Comparison of ENCODE assay signal across 8 cellular contexts in genomic region chr7:106285051-106285800, GRCh38. TPM values are rescaled to one million over a fixed set of nuclear protein-coding genes. Genes with fewer than 3 reads are reported as not detected.
DNase-seq lines count a peak whose midpoint lies in the region; ATAC-seq, FAIRE-seq and TF ChIP-seq lines count a peak whose summit lies in the region.

No MANE protein-coding gene starts in this region.

- peak overlapping the region; percentile 95 for H4K5ac ChIP-seq in H1 (ENCODE audit: insufficient read length, low read depth, low read length)
- no peak overlapping the region for H4K5ac ChIP-seq in mesendoderm (ENCODE audit: low read length)

- no peaks in the 10 kb centered on the region for H3K27me3 Mint-ChIP-seq in activated CD8-positive, alpha-beta memory T cell treated with anti-CD3 and anti-CD28 coated beads, Interleukin-2, amount 10 ng/mL, durations not matched to agents 7 days and 5 days

- TF ChIP-seq RAD21 in H1 (IDR thresholded peaks at IDR 0.05 in 1 of 2, conservative IDR thresholded peaks at IDR 0.05 in 1 of 2; ENCODE audit: low read depth in 2 of 2, low read length in 2 of 2): no peak

- H3K36me3 Mint-ChIP-seq in activated CD8-positive, alpha-beta memory T cell treated with anti-CD3 and anti-CD28 coated beads, Interleukin-2, amount 10 ng/mL, durations not matched to agents 7 days and 5 days: peaks cover 14% of the 10 kb centered on the region

- peaks cover 10% of the 10 kb centered on the region for H3K23me2 ChIP-seq in H1 (ENCODE audit: low read depth, low read length)

- H3K79me2 ChIP-seq in H1 (ENCODE audit: control insufficient read depth in 1 of 2, insufficient read depth in 2 of 2, low read length in 2 of 2) (peaks cover 6 to 38% of the 10 kb centered on the region in 2 experiments; a peak in 3 of 4 replicates), mesendoderm (ENCODE audit: control insufficient read depth, insufficient read depth, low read length) (peaks cover 22% of the 10 kb centered on the region)

- H3K79me1 ChIP-seq in H1 (ENCODE audit: low read depth, low read length) (no peaks in the 10 kb centered on the region; the same call in 1 of the 2 replicates), mesendoderm (ENCODE audit: low read length) (no peaks in the 10 kb centered on the region)

- H3K9ac ChIP-seq in H1 (replicated peaks in 1 of 4; ENCODE audit: extremely low read depth in 1 of 4, low read depth in 3 of 4, low read length in 3 of 4) (peak overlapping the region; percentile 90 to 93 (median 92)), mesendoderm (ENCODE audit: low read length) (peak overlapping the region; percentile 81)

- no peak overlapping the region for H2BK120ac ChIP-seq in H1 (replicated peaks; ENCODE audit: low read depth, low read length)
- no peak overlapping the region for H2BK120ac ChIP-seq in mesendoderm (ENCODE audit: low read depth, low read length)

- peak overlapping the region; percentile 73 to 91 (median 82) for H3K4me3 ChIP-seq in H1 (ENCODE audit: extremely low read depth in 1 of 4, insufficient read depth in 2 of 4, low read depth in 3 of 4, low read length in 4 of 4)
- H3K4me3 ChIP-seq in mesendoderm (ENCODE audit: low read length): peak overlapping the region; percentile 60

- H3K4ac ChIP-seq in H1 (replicated peaks; ENCODE audit: insufficient read length, low read depth, low read length): peak overlapping the region; percentile 16
- peak overlapping the region; percentile 28 for H3K4ac ChIP-seq in mesendoderm (ENCODE audit: low read depth, low read length)

- H3K23ac ChIP-seq in H1 (ENCODE audit: insufficient read length) (no peak overlapping the region), mesendoderm (ENCODE audit: low read length) (no peak overlapping the region)

- H2BK5ac ChIP-seq in H1 (ENCODE audit: low read depth, low read length) (peak overlapping the region; percentile 95), mesendoderm (ENCODE audit: low read length) (peak overlapping the region; percentile 68)

- H2BK20ac ChIP-seq in H1 (ENCODE audit: low read length): no peak overlapping the region

- H3K18ac ChIP-seq in H1 (ENCODE audit: extremely low read depth, low read length) (peak overlapping the region; percentile 99), mesendoderm (ENCODE audit: low read length) (peak overlapping the region; percentile 99)

- H3K4me2 ChIP-seq in H1 (ENCODE audit: insufficient read depth in 1 of 2, low read depth in 2 of 2, low read length in 2 of 2): peak overlapping the region; percentile 98 to 99
- H3K4me2 ChIP-seq in mesendoderm (ENCODE audit: low read length): peak overlapping the region; percentile 72

- H2BK15ac ChIP-seq in H1 (ENCODE audit: low read length) (0 out of 2 replicates have a peak overlapping the region, but pooled peaks have one; percentile 84), mesendoderm (replicated peaks; ENCODE audit: low read depth) (no peak overlapping the region)

- TF ChIP-seq CTCF in H1 (IDR thresholded peaks at IDR 0.05; ENCODE audit: control extremely low read depth in 1 of 3, insufficient read depth in 1 of 3, low read depth in 1 of 3, low read length in 3 of 3): no peak

- H2AFZ ChIP-seq in H1 (ENCODE audit: low read length): peak overlapping the region; percentile 98

- POLR2A ChIA-PET in H1 (lab: Charles Lee; ENCODE audit: partially characterized antibody): interaction anchor here (0.8 to 2.3 kb wide), 9 partner anchors 9 to 704 kb away, joined by 3 to 7 read pairs (median 5); partner anchors contain the start of gene EFCAB10

- H4K8ac ChIP-seq in H1 (ENCODE audit: extremely low read depth, insufficient read depth, low read length): peak overlapping the region; percentile 92
- H4K8ac ChIP-seq in mesendoderm (ENCODE audit: low read depth, low read length): no peak overlapping the region

- no peaks in the 10 kb centered on the region for H3K9me3 ChIP-seq in H1 (ENCODE audit: insufficient read depth in 2 of 2, low read depth in 1 of 2, low read length in 1 of 2)

- no peak for FAIRE-seq in H1 (lab: Jason Lieb, UNC)

- H3K4me3 Mint-ChIP-seq in activated CD8-positive, alpha-beta memory T cell treated with anti-CD3 and anti-CD28 coated beads, Interleukin-2, amount 10 ng/mL, durations not matched to agents 7 days and 5 days: peak overlapping the region; percentile 91

- H3K27ac ChIP-seq in H1 (ENCODE audit: low read depth, low read length): peak overlapping the region; percentile 97
- peak overlapping the region; percentile 88 for H3K27ac ChIP-seq in mesendoderm (ENCODE audit: low read depth, low read length)

- H3K36me3 ChIP-seq in H1 (ENCODE audit: control insufficient read depth in 2 of 4, insufficient read depth in 4 of 4, low read length in 3 of 4) (no peaks in the 10 kb centered on the region), mesendoderm (ENCODE audit: control insufficient read depth, insufficient read depth, low read length) (no peaks in the 10 kb centered on the region)

- 2% methylated on average over 17 of the region's 68 CpGs; no CpG with 5 or more reads in 1 of the 2 experiments for WGBS in H1 (ENCODE audit: extremely low coverage in 1 of 2, insufficient coverage in 1 of 2, insufficient read length in 1 of 2, insufficient replicate concordance in 2 of 2, low coverage in 1 of 2, low lambda C conversion rate in 2 of 2, missing lambda C conversion rate in 1 of 2), 2 experiments
- WGBS in mesendoderm (ENCODE audit: extremely low coverage, insufficient coverage, low lambda C conversion rate): no CpG with 5 or more reads among the region's 68 CpGs

- peak overlapping the region; percentile 25 for H3K14ac ChIP-seq in H1 (ENCODE audit: insufficient read length)

- peaks cover 38% of the 10 kb centered on the region for H3K4me1 Mint-ChIP-seq in activated CD8-positive, alpha-beta memory T cell treated with anti-CD3 and anti-CD28 coated beads, Interleukin-2, amount 10 ng/mL, durations not matched to agents 7 days and 5 days

- no peak overlapping the region for H2AK5ac ChIP-seq in H1 (ENCODE audit: low read depth, low read length)
- H2AK5ac ChIP-seq in mesendoderm (ENCODE audit: low read length): no peak overlapping the region

- peak; percentile 98 for DNase-seq in COR-L47 (lab: John Stamatoyannopoulos, UW)
- peak; percentile 99 for DNase-seq in HT1080 (ENCODE audit: low read depth)
- DNase-seq in NOMO-1 (lab: John Stamatoyannopoulos, UW; ENCODE audit: unreplicated experiment in 2 of 2): peak; percentile 78 to 88
- peak; percentile 98 for DNase-seq in activated CD8-positive, alpha-beta memory T cell treated with anti-CD3 and anti-CD28 coated beads, Interleukin-2, amount 10 ng/mL, durations not matched to agents 7 days and 5 days
- peak; percentile 95 to 98 for DNase-seq in H1 (ENCODE audit: low read depth in 1 of 2, low spot score in 2 of 2)
- peak; percentile 99 for DNase-seq in mesendoderm
- DNase-seq in stimulated activated CD8-positive, alpha-beta memory T cell treated with anti-CD3 and anti-CD28 coated beads, Interleukin-12 subunit alpha, Interleukin-12 subunit beta, amount 100 ng/mL, for 4 hours (ENCODE audit: low read depth): peak; percentile 99

- peak overlapping the region; percentile 99 for H3K27ac Mint-ChIP-seq in activated CD8-positive, alpha-beta memory T cell treated with anti-CD3 and anti-CD28 coated beads, Interleukin-2, amount 10 ng/mL, durations not matched to agents 7 days and 5 days

- CTCF ChIA-PET in activated CD8-positive, alpha-beta memory T cell treated with anti-CD3 and anti-CD28 coated beads, Interleukin-2, amount 10 ng/mL, durations not matched to agents 7 days and 5 days (lab: Charles Lee): interaction anchor here (1.0 to 2.6 kb wide), 4 partner anchors 61 to 394 kb away, joined by 3 to 18 read pairs (median 6); no protein-coding TSS in a partner anchor
- CTCF ChIA-PET in H1 (lab: Charles Lee; ENCODE audit: partially characterized antibody): interaction anchor here (0.6 to 1.3 kb wide), 7 partner anchors 17 to 379 kb away, joined by 3 to 7 read pairs (median 3); no protein-coding TSS in a partner anchor

- H3K4me1 ChIP-seq in H1 (replicated peaks in 1 of 4; ENCODE audit: control insufficient read depth in 3 of 4, insufficient read depth in 4 of 4, low read length in 3 of 4) (peaks cover 0 to 2% (median under 1%) of the 10 kb centered on the region in 4 experiments; a peak in 3 of 7 replicates), mesendoderm (ENCODE audit: control insufficient read depth, low read depth, low read length) (no peaks in the 10 kb centered on the region)

- peaks cover 0 to 2% of the 10 kb centered on the region in 2 experiments for H4K20me1 ChIP-seq in H1 (replicated peaks in 1 of 2; ENCODE audit: control insufficient read depth in 1 of 2, insufficient read depth in 2 of 2, low read length in 2 of 2)

- H3K9me3 Mint-ChIP-seq in activated CD8-positive, alpha-beta memory T cell treated with anti-CD3 and anti-CD28 coated beads, Interleukin-2, amount 10 ng/mL, durations not matched to agents 7 days and 5 days (ENCODE audit: low read depth): no peaks in the 10 kb centered on the region

- peak overlapping the region; percentile 95 for H3K56ac ChIP-seq in H1 (replicated peaks; ENCODE audit: insufficient read length, low read depth, low read length)
- peak overlapping the region; percentile 94 for H3K56ac ChIP-seq in mesendoderm (ENCODE audit: low read length)

- ATAC-seq in GM21367 (IDR thresholded peaks at IDR 0.05; ENCODE audit: unreplicated experiment): peak; percentile 74
- ATAC-seq in activated CD8-positive, alpha-beta memory T cell treated with anti-CD3 and anti-CD28 coated beads, Interleukin-2, amount 10 ng/mL, durations not matched to agents 7 days and 5 days: peak; percentile 82

- H3K27me3 ChIP-seq in H1 (replicated peaks in 1 of 4; ENCODE audit: control insufficient read depth in 3 of 4, extremely low read depth in 1 of 4, insufficient read depth in 3 of 4, low read length in 3 of 4) (no peaks in the 10 kb centered on the region), mesendoderm (ENCODE audit: insufficient read depth, low read length, poor library complexity) (no peaks in the 10 kb centered on the region)

- TF ChIP-seq EP300 in H1 (IDR thresholded peaks at IDR 0.05; ENCODE audit: borderline replicate concordance in 1 of 2, low read depth in 2 of 2, low read length in 2 of 2): no peak

- TF ChIP-seq POLR2A in H1 (IDR thresholded peaks at IDR 0.05; ENCODE audit: control extremely low read depth in 1 of 2, low read depth in 2 of 2, low read length in 2 of 2): peak; percentile 68 to 94

- H2BK12ac ChIP-seq in H1 (ENCODE audit: low read depth, low read length): peak overlapping the region; percentile 77

- H4K91ac ChIP-seq in H1 (replicated peaks; ENCODE audit: insufficient read length, low read length): peak overlapping the region; percentile 88

RNA-seq across cellular contexts. Expression of gene NAMPT, which starts 0.4 kb away (rescaled TPM):
- total RNA-seq in HT1080 (2014; rRNA removed; shearing (Covaris generic)): 54.9 and 67.0 TPM in 2 replicates
- 92.9 and 97.0 TPM in 2 replicates for polyA plus RNA-seq in HT1080 (2015; cell fraction: cytosol; rRNA removed)
- 79.8 and 94.3 TPM in 2 replicates for polyA plus RNA-seq in HT1080 (2015; cell fraction: nucleus; rRNA removed)
- 100 to 1,000 TPM in 1 of 2 experiments, 10 to 100 TPM in 1; 89.7 to 188 TPM for total RNA-seq in activated CD8-positive, alpha-beta memory T cell treated with anti-CD3 and anti-CD28 coated beads, Interleukin-2, amount 10 ng/mL, durations not matched to agents 7 days and 5 days
- 95.9 and 103 TPM in 2 replicates for total RNA-seq in H1 (2021; fragmentation: NEBNext Ultra II Directional; extraction: Animal tissue kit (Norgen Biotek cat#: 25700))
- 10.8 and 15.4 TPM in 2 replicates for polyA plus RNA-seq in H1 (2011; rRNA removed)
- 19.2 TPM for polyA plus RNA-seq in H1 (2011; cell fraction: cytosol; rRNA removed)
- 10.5 TPM for polyA plus RNA-seq in H1 (2011; cell fraction: nucleus; rRNA removed)
- polyA plus RNA-seq in H1 (2012, experiment 1 of 2): 26.9 to 57.4 TPM (median 36.3 TPM) in 4 replicates
- polyA plus RNA-seq in H1 (2012, experiment 2 of 2): 3.5 TPM
- 35.7 TPM for polyA plus RNA-seq in H1 (2013, experiment 1 of 2)
- 36.8 TPM for polyA plus RNA-seq in H1 (2013, experiment 2 of 2)
- 20.6 and 32.4 TPM in 2 replicates for polyA minus RNA-seq in H1 (2011; rRNA and poly(A)+ RNA removed)
- polyA minus RNA-seq in H1 (2011; cell fraction: cytosol; rRNA and poly(A)+ RNA removed): 33.0 TPM
- polyA minus RNA-seq in H1 (2011; cell fraction: nucleus; rRNA and poly(A)+ RNA removed): 66.2 TPM
- polyA plus RNA-seq in mesendoderm (2013, experiment 1 of 2): 37.4 TPM
- polyA plus RNA-seq in mesendoderm (2013, experiment 2 of 2): 37.7 TPM

Comparison
In these comparisons a context has a peak if more than half of its experiments do, and no peak if none do; other contexts are left out.
1. Peak in every context shown above with its lines: DNase-seq, ATAC-seq, H3K4me3 ChIP-seq and H3K27ac ChIP-seq.